8 cellular contexts compared by ENCODE assay signal in genomic region chr11:67482736-67483497, GRCh38. TPM values are rescaled to one million over a fixed set of nuclear protein-coding genes. Genes with fewer than 3 reads are reported as not detected.
DNase-seq lines count a peak whose midpoint lies in the region; ATAC-seq and TF ChIP-seq lines count a peak whose summit lies in the region.

TSS of gene AIP (plus strand) at chr11:67483026. CDS start at chr11:67483159, 133 bp downstream.

- ATAC-seq in HG02610 (IDR thresholded peaks at IDR 0.05; ENCODE audit: unreplicated experiment): peak; percentile 70
- ATAC-seq in activated naive CD4-positive, alpha-beta T cell treated with anti-CD3 and anti-CD28 coated beads, Interleukin-2, amount 50 U/mL, for 72 hours: peak; percentile 65 to 68
- ATAC-seq in omental fat pad (ENCODE audit: low FRiP score): peak; percentile 99

- 0 to 2% methylated on average over 42 to 53 of the region's 53 CpGs for WGBS in testis, 2 donors

- TF ChIP-seq CTCF in GM10266 (IDR thresholded peaks at IDR 0.05; ENCODE audit: control insufficient read depth, insufficient read depth, low read depth, missing control alignments) (no peak), omental fat pad (IDR thresholded peaks at IDR 0.05) (no peak), testis (IDR thresholded peaks at IDR 0.05) (peak in 2 of 3 experiments; percentile 40)

- peaks cover 33 to 34% of the 10 kb centered on the region in 2 donors for H3K36me3 Mint-ChIP-seq in activated naive CD4-positive, alpha-beta T cell treated with anti-CD3 and anti-CD28 coated beads, Interleukin-2, amount 50 U/mL, for 72 hours

- DNase-seq in GM10266 (ENCODE audit: extremely low spot score): peak; percentile 94
- peak; percentile 99 for DNase-seq in NCI-H1092 treated with DMSO at 0.1 percent for 48 hours (lab: John Stamatoyannopoulos, UW)
- peak; percentile 94 for DNase-seq in SKM-1 (lab: John Stamatoyannopoulos, UW; ENCODE audit: unreplicated experiment)
- peak; percentile 97 to 98 for DNase-seq in activated naive CD4-positive, alpha-beta T cell treated with anti-CD3 and anti-CD28 coated beads, Interleukin-2, amount 50 U/mL, for 72 hours (ENCODE audit: low spot score in 2 of 2)
- peak; percentile 92 for DNase-seq in glomerular endothelial cell (ENCODE audit: extremely low read depth, low read depth, low spot score)
- peak; percentile 94 for DNase-seq in omental fat pad (ENCODE audit: low spot score)
- DNase-seq in testis: peak; percentile 98

- H3K27ac ChIP-seq in testis: peak within 1 kb of the TSS; percentile 82 to 88

- H3K9me3 Mint-ChIP-seq in activated naive CD4-positive, alpha-beta T cell treated with anti-CD3 and anti-CD28 coated beads, Interleukin-2, amount 50 U/mL, for 72 hours: peaks cover 0 to 9% of the 10 kb centered on the region in 2 donors

- no peak for TF ChIP-seq POLR2A in testis (IDR thresholded peaks at IDR 0.05)

- peaks cover 9% of the 10 kb centered on the region for H3K4me1 ChIP-seq in testis

- no peaks in the 10 kb centered on the region for H3K9me3 ChIP-seq in testis

- peak within 1 kb of the TSS; percentile 49 to 57 for H3K4me3 ChIP-seq in testis

- intact Hi-C loops in testis (cut with DNase I; ENCODE audit: low total_unique reads): loop anchor here (10.0 kb wide), 1 partner anchor 78 kb away; the partner anchor contains the start of genes PPP1CA and TBC1D10C

- no peaks in the 10 kb centered on the region for H3K27me3 ChIP-seq in testis

- H3K36me3 ChIP-seq in testis (ENCODE audit: low read depth, missing control alignments): no peaks in the 10 kb centered on the region

- peak within 1 kb of the TSS; percentile 91 to 95 for H3K27ac Mint-ChIP-seq in activated naive CD4-positive, alpha-beta T cell treated with anti-CD3 and anti-CD28 coated beads, Interleukin-2, amount 50 U/mL, for 72 hours

RNA-seq across cellular contexts. Expression of gene AIP, which starts in this region (rescaled TPM):
- 100 to 1,000 TPM; 151 to 207 TPM for total RNA-seq in activated naive CD4-positive, alpha-beta T cell treated with anti-CD3 and anti-CD28 coated beads, Interleukin-2, amount 50 U/mL, for 72 hours
- total RNA-seq in glomerular endothelial cell: 43.2 and 51.9 TPM in 2 replicates
- 10 to 100 TPM; 51.2 to 67.5 (median 62.1) TPM for total RNA-seq in omental fat pad
- total RNA-seq in testis: 10 to 100 TPM; 34.6 to 61.7 TPM
- 60.7 TPM for polyA plus RNA-seq in testis (ENCODE audit: insufficient read depth, low read depth, low replicate concordance)

Comparison
In these comparisons a context has a peak if more than half of its experiments do, and no peak if none do; other contexts are left out.
1. Peak in every context shown above with its lines: DNase-seq, ATAC-seq, H3K4me3 ChIP-seq and H3K27ac ChIP-seq.
2. CTCF ChIP-seq: peak in testis (2 of 3); none in GM10266 (single experiment) and omental fat pad (0 of 3).